ENCODE assay signal across 13 cellular contexts in genomic region chr1:232036161-232036942, GRCh38.
DNase-seq lines count a peak whose midpoint lies in the region; ATAC-seq and TF ChIP-seq lines count a peak whose summit lies in the region.
"Had no signal": no experiment of that assay in that cellular context is flagged by ENCODE, and none has a peak within 500 bp of the region (broad histone marks: within the 10 kb centered on the region; RNA-seq: fewer than 3 reads in every experiment).

No MANE protein-coding gene starts in this region.

- H2BK120ac ChIP-seq in mesendoderm (ENCODE audit: low read depth, low read length): no peak overlapping the region

- no peak overlapping the region for H2AFZ ChIP-seq in GM23248

- H3K79me1 ChIP-seq in mesendoderm (ENCODE audit: low read length): no peaks in the 10 kb centered on the region

- H3K4me3 ChIP-seq in mesendoderm (ENCODE audit: low read length) (no peak overlapping the region), gastrocnemius medialis (no peak overlapping the region), GM23248 (no peak overlapping the region)
- H3K4me3 ChIP-seq: A549, SJSA1 had no signal

- no peaks in the 10 kb centered on the region for H4K20me1 ChIP-seq in GM23248 (ENCODE audit: insufficient read depth)

- no peak overlapping the region for H3K4me2 ChIP-seq in mesendoderm (ENCODE audit: low read length)
- no peak overlapping the region for H3K4me2 ChIP-seq in GM23248 (ENCODE audit: unreplicated experiment)
- H3K4me2 ChIP-seq: A549 had no signal

- no peak overlapping the region for H2AK5ac ChIP-seq in mesendoderm (ENCODE audit: low read length)

- H3K27ac ChIP-seq in mesendoderm (ENCODE audit: low read depth, low read length) (no peak overlapping the region), gastrocnemius medialis (no peak overlapping the region), GM23248 (no peak overlapping the region)
- H3K27ac ChIP-seq: A549, SJSA1 had no signal

- no peaks in the 10 kb centered on the region for H3K27me3 ChIP-seq in mesendoderm (ENCODE audit: insufficient read depth, low read length, poor library complexity)
- H3K27me3 ChIP-seq in gastrocnemius medialis: no peaks in the 10 kb centered on the region
- no peaks in the 10 kb centered on the region for H3K27me3 ChIP-seq in GM23248 (replicated peaks; ENCODE audit: insufficient read depth)
- H3K27me3 ChIP-seq: SJSA1 had no signal

- H3K56ac ChIP-seq in mesendoderm (ENCODE audit: low read length): no peak overlapping the region

- H3K9ac ChIP-seq in mesendoderm (ENCODE audit: low read length): no peak overlapping the region
- no peak overlapping the region for H3K9ac ChIP-seq in GM23248

- H2BK15ac ChIP-seq in mesendoderm (replicated peaks; ENCODE audit: low read depth): no peak overlapping the region

- H3K36me3 ChIP-seq in mesendoderm (ENCODE audit: control insufficient read depth, insufficient read depth, low read length) (no peaks in the 10 kb centered on the region), gastrocnemius medialis (no peaks in the 10 kb centered on the region), GM23248 (ENCODE audit: low read depth) (no peaks in the 10 kb centered on the region)
- H3K36me3 ChIP-seq: SJSA1 had no signal

- no peak overlapping the region for H2BK5ac ChIP-seq in mesendoderm (ENCODE audit: low read length)

- no peak overlapping the region for H3K23ac ChIP-seq in mesendoderm (ENCODE audit: low read length)

- in situ Hi-C loops in gastrocnemius medialis (cut with MboI; ENCODE audit: low sequenced_read_pairs in 4 of 4) (no loop called here), GM23248 (cut with MboI) (no loop called here)

- H3K18ac ChIP-seq in mesendoderm (ENCODE audit: low read length): no peak overlapping the region

- no CpG with 5 or more reads among the region's 15 CpGs for WGBS in mesendoderm (ENCODE audit: extremely low coverage, insufficient coverage, low lambda C conversion rate)
- 70 to 72% methylated on average over 15 of the region's 15 CpGs for WGBS in GM23248 (ENCODE audit: low coverage in 1 of 2, low lambda C conversion rate in 2 of 2, missing lambda C conversion rate in 2 of 2), 2 experiments

- H3K4me1 ChIP-seq in mesendoderm (ENCODE audit: control insufficient read depth, low read depth, low read length) (no peaks in the 10 kb centered on the region), gastrocnemius medialis (no peaks in the 10 kb centered on the region), GM23248 (ENCODE audit: insufficient read depth) (no peaks in the 10 kb centered on the region)
- H3K4me1 ChIP-seq: A549 had no signal

- H3K79me2 ChIP-seq in mesendoderm (ENCODE audit: control insufficient read depth, insufficient read depth, low read length) (no peaks in the 10 kb centered on the region), GM23248 (ENCODE audit: insufficient read depth) (no peaks in the 10 kb centered on the region)

- H4K8ac ChIP-seq in mesendoderm (ENCODE audit: low read depth, low read length): no peak overlapping the region

- intact Hi-C loops in gastrocnemius medialis (cut with DNase I; ENCODE audit: low total_unique reads): no loop called here

- TF ChIP-seq CTCF in gastrocnemius medialis (IDR thresholded peaks at IDR 0.05 in 4 of 5, conservative IDR thresholded peaks at IDR 0.05 in 1 of 5): no peak

- H4K5ac ChIP-seq in mesendoderm (ENCODE audit: low read length): no peak overlapping the region

- H3F3A ChIP-seq in GM23248 (ENCODE audit: insufficient read depth): no peaks in the 10 kb centered on the region

- no peaks in the 10 kb centered on the region for H3K9me2 ChIP-seq in GM23248 (ENCODE audit: insufficient read depth)

- no peak for TF ChIP-seq POLR2A in gastrocnemius medialis (IDR thresholded peaks at IDR 0.05)

- DNase-seq in DMS 273 treated with DMSO at 0.1 percent for 48 hours (lab: John Stamatoyannopoulos, UW) (peak; percentile 94), NCI-H446 treated with DMSO at 0.1 percent for 48 hours (lab: John Stamatoyannopoulos, UW) (peak; percentile 50), cerebellar cortex (ENCODE audit: low spot score) (peak; percentile 65), mesendoderm (peak; percentile 43), gastrocnemius medialis (no peak), GM23248 (no peak)
- DNase-seq in activated naive CD4-positive, alpha-beta T cell treated with anti-CD3 and anti-CD28 coated beads, Interleukin-2, amount 50 U/mL, for 16 hours: no peak
- DNase-seq: NCI-H1105 treated with DMSO at 0.1 percent for 48 hours, NCI-H1930, NCI-H526 had no signal

- ATAC-seq in gastrocnemius medialis (no peak), HG03342 (IDR thresholded peaks at IDR 0.05; ENCODE audit: unreplicated experiment) (no peak)
- ATAC-seq: A549 had no signal

- no peaks in the 10 kb centered on the region for H3K9me3 ChIP-seq in gastrocnemius medialis
- no peaks in the 10 kb centered on the region for H3K9me3 ChIP-seq in GM23248 (ENCODE audit: low read depth)
- H3K9me3 ChIP-seq: A549, SJSA1 had no signal

- H3K4ac ChIP-seq in mesendoderm (ENCODE audit: low read depth, low read length): no peak overlapping the region

Comparison
In these comparisons a context has a peak if more than half of its experiments do, and no peak if none do; other contexts are left out.
1. DNase-seq: peak in DMS 273 treated with DMSO at 0.1 percent for 48 hours (single experiment), NCI-H446 treated with DMSO at 0.1 percent for 48 hours (single experiment), cerebellar cortex (single experiment) and mesendoderm (single experiment); none in gastrocnemius medialis (0 of 2), GM23248 (single experiment) and activated naive CD4-positive, alpha-beta T cell treated with anti-CD3 and anti-CD28 coated beads, Interleukin-2, amount 50 U/mL, for 16 hours (single experiment).